1 cellular context compared by ENCODE assay signal in the genomic region with DNA sequence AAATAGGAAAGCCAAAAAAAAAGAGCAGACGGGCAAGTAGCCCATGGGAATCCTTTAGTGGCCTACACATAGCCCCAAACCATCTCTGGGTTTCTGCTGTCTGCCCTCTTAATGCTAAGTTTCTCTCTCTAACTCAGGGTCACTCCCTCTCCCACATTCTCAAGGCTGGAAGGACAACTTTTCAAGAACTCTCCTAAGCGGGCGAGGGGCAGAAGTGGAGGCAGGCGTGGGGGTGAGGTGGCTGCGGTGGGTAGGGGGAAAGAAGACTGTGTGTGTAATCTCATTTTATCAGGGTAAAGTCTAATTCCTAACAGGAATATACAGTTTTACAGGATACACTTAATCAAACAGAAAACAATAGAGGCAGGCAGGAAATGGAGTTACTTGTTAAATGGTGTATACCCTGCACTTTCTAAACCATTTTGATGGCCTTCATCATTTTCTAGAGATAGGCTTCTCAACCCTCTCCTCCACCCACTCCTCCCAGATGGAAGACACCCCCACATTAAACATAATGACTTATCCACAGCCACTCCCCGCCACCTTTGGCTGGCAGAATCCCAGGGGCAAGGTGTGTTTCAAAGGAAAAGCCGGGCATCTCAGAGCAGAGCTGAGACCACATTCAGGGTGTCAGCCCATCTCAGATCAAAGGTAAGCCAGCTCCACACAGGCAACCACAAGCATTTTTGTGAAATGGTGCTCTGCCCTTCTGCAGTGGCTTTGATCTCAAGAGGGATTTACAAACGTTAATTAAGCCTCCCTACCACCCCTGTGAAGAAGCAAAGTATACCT.
TF ChIP-seq lines count a peak whose summit lies in the region.

No MANE protein-coding gene starts in this region.

TF ChIP-seq in WTC11, 78 proteins besides CTCF, POLR2A, EP300 and RAD21 (continued from another document):
- TF ChIP-seq, protein P1, sequence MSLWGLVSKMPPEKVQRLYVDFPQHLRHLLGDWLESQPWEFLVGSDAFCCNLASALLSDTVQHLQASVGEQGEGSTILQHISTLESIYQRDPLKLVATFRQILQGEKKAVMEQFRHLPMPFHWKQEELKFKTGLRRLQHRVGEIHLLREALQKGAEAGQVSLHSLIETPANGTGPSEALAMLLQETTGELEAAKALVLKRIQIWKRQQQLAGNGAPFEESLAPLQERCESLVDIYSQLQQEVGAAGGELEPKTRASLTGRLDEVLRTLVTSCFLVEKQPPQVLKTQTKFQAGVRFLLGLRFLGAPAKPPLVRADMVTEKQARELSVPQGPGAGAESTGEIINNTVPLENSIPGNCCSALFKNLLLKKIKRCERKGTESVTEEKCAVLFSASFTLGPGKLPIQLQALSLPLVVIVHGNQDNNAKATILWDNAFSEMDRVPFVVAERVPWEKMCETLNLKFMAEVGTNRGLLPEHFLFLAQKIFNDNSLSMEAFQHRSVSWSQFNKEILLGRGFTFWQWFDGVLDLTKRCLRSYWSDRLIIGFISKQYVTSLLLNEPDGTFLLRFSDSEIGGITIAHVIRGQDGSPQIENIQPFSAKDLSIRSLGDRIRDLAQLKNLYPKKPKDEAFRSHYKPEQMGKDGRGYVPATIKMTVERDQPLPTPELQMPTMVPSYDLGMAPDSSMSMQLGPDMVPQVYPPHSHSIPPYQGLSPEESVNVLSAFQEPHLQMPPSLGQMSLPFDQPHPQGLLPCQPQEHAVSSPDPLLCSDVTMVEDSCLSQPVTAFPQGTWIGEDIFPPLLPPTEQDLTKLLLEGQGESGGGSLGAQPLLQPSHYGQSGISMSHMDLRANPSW (CRISPR knock-in tag; conservative IDR thresholded peaks at IDR 0.05; ENCODE audit: low read depth) = no peak
- TF ChIP-seq, protein P2, sequence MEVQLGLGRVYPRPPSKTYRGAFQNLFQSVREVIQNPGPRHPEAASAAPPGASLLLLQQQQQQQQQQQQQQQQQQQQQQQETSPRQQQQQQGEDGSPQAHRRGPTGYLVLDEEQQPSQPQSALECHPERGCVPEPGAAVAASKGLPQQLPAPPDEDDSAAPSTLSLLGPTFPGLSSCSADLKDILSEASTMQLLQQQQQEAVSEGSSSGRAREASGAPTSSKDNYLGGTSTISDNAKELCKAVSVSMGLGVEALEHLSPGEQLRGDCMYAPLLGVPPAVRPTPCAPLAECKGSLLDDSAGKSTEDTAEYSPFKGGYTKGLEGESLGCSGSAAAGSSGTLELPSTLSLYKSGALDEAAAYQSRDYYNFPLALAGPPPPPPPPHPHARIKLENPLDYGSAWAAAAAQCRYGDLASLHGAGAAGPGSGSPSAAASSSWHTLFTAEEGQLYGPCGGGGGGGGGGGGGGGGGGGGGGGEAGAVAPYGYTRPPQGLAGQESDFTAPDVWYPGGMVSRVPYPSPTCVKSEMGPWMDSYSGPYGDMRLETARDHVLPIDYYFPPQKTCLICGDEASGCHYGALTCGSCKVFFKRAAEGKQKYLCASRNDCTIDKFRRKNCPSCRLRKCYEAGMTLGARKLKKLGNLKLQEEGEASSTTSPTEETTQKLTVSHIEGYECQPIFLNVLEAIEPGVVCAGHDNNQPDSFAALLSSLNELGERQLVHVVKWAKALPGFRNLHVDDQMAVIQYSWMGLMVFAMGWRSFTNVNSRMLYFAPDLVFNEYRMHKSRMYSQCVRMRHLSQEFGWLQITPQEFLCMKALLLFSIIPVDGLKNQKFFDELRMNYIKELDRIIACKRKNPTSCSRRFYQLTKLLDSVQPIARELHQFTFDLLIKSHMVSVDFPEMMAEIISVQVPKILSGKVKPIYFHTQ (CRISPR knock-in tag; IDR thresholded peaks at IDR 0.05) = no peak
- TF ChIP-seq, protein P3, sequence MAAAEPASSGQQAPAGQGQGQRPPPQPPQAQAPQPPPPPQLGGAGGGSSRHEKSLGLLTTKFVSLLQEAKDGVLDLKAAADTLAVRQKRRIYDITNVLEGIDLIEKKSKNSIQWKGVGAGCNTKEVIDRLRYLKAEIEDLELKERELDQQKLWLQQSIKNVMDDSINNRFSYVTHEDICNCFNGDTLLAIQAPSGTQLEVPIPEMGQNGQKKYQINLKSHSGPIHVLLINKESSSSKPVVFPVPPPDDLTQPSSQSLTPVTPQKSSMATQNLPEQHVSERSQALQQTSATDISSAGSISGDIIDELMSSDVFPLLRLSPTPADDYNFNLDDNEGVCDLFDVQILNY (CRISPR knock-in tag; IDR thresholded peaks at IDR 0.05) = no peak
- TF ChIP-seq, protein P4, sequence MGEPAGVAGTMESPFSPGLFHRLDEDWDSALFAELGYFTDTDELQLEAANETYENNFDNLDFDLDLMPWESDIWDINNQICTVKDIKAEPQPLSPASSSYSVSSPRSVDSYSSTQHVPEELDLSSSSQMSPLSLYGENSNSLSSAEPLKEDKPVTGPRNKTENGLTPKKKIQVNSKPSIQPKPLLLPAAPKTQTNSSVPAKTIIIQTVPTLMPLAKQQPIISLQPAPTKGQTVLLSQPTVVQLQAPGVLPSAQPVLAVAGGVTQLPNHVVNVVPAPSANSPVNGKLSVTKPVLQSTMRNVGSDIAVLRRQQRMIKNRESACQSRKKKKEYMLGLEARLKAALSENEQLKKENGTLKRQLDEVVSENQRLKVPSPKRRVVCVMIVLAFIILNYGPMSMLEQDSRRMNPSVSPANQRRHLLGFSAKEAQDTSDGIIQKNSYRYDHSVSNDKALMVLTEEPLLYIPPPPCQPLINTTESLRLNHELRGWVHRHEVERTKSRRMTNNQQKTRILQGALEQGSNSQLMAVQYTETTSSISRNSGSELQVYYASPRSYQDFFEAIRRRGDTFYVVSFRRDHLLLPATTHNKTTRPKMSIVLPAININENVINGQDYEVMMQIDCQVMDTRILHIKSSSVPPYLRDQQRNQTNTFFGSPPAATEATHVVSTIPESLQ (CRISPR knock-in tag; IDR thresholded peaks at IDR 0.05) = no peak
- TF ChIP-seq ZNF263 (CRISPR knock-in tag; IDR thresholded peaks at IDR 0.05; ENCODE audit: low read depth) (no peak), GRHL2 (CRISPR knock-in tag; IDR thresholded peaks at IDR 0.05; ENCODE audit: insufficient replicate concordance, severe bottlenecking) (no peak)
